Comparison of ENCODE assay signal across 11 cellular contexts in genomic region chr3:152403632-152404066, GRCh38.
DNase-seq lines count a peak whose midpoint lies in the region; ATAC-seq and TF ChIP-seq lines count a peak whose summit lies in the region.
"Had no signal": no experiment of that assay in that cellular context is flagged by ENCODE, and none has a peak within 500 bp of the region (broad histone marks: within the 10 kb centered on the region; RNA-seq: fewer than 3 reads in every experiment).

No MANE protein-coding gene starts in this region.

- no peak for TF ChIP-seq CTCF in activated CD8-positive, alpha-beta T cell treated with anti-CD3 and anti-CD28 coated beads for 36 hours (IDR thresholded peaks at IDR 0.05)
- no peak for TF ChIP-seq CTCF in cardiac muscle cell (IDR thresholded peaks at IDR 0.05; ENCODE audit: low read depth, low read length)
- TF ChIP-seq CTCF in osteocyte (IDR thresholded peaks at IDR 0.05): no peak

- no peaks in the 10 kb centered on the region for H3K9me3 ChIP-seq in cardiac muscle cell (ENCODE audit: low read depth)
- H3K9me3 ChIP-seq: testis had no signal

- H3K4me1 ChIP-seq in cardiac muscle cell (ENCODE audit: low read depth): peaks cover 54% of the 10 kb centered on the region

- H3K9me3 Mint-ChIP-seq in activated CD8-positive, alpha-beta T cell treated with anti-CD3 and anti-CD28 coated beads for 36 hours: no peaks in the 10 kb centered on the region
- no peaks in the 10 kb centered on the region for H3K9me3 Mint-ChIP-seq in osteocyte (ENCODE audit: unreplicated experiment)
- H3K9me3 Mint-ChIP-seq: neural crest cell had no signal

- CTCF ChIA-PET in activated CD8-positive, alpha-beta T cell treated with anti-CD3 and anti-CD28 coated beads for 36 hours (lab: Charles Lee): interaction anchor here (0.8 to 1.8 kb wide), 2 partner anchors 11 to 17 kb away, joined by 3 to 5 read pairs; no protein-coding TSS in a partner anchor

- peak overlapping the region; percentile 46 for H3K27ac ChIP-seq in cardiac muscle cell

- peak; percentile 7 for ATAC-seq in activated CD8-positive, alpha-beta T cell treated with anti-CD3 and anti-CD28 coated beads for 36 hours
- ATAC-seq in GM21423 (IDR thresholded peaks at IDR 0.05; ENCODE audit: unreplicated experiment): no peak

- H3K27ac Mint-ChIP-seq in activated CD8-positive, alpha-beta T cell treated with anti-CD3 and anti-CD28 coated beads for 36 hours: peak overlapping the region; percentile 82
- peak overlapping the region; percentile 15 for H3K27ac Mint-ChIP-seq in osteocyte (ENCODE audit: unreplicated experiment)

- H3K36me3 ChIP-seq in cardiac muscle cell: no peaks in the 10 kb centered on the region

- POLR2A ChIA-PET in activated CD8-positive, alpha-beta T cell treated with anti-CD3 and anti-CD28 coated beads for 36 hours (lab: Charles Lee): no interaction called here

- peaks cover 44% of the 10 kb centered on the region for H3K36me3 Mint-ChIP-seq in activated CD8-positive, alpha-beta T cell treated with anti-CD3 and anti-CD28 coated beads for 36 hours (ENCODE audit: low read depth)
- H3K36me3 Mint-ChIP-seq in osteocyte (ENCODE audit: unreplicated experiment): no peaks in the 10 kb centered on the region

- DNase-seq in EH (ENCODE audit: low read depth): peak; percentile 28
- no peak for DNase-seq in activated CD8-positive, alpha-beta T cell treated with anti-CD3 and anti-CD28 coated beads for 36 hours
- peak in 1 of 2 donors; percentile 52 for DNase-seq in cardiac muscle cell (ENCODE audit: low read depth in 1 of 2, low spot score in 1 of 2)
- DNase-seq in osteocyte (ENCODE audit: extremely low spot score, unreplicated experiment): no peak
- no peak for DNase-seq in stimulated activated CD8-positive, alpha-beta memory T cell treated with anti-CD3 and anti-CD28 coated beads, Interleukin-4, amount 100 ng/mL, for 48 hours
- DNase-seq in T-helper 9 cell: no peak
- no peak for DNase-seq in central memory CD4-positive, alpha-beta T cell
- DNase-seq: NCI-H1048, testis had no signal

- H3K27me3 ChIP-seq in cardiac muscle cell: no peaks in the 10 kb centered on the region
- H3K27me3 ChIP-seq: testis had no signal

- intact Hi-C loops in activated CD8-positive, alpha-beta T cell treated with anti-CD3 and anti-CD28 coated beads for 36 hours (cut with micrococcal nuclease): no loop called here

- H3K27me3 Mint-ChIP-seq in activated CD8-positive, alpha-beta T cell treated with anti-CD3 and anti-CD28 coated beads for 36 hours: no peaks in the 10 kb centered on the region
- H3K27me3 Mint-ChIP-seq in osteocyte (ENCODE audit: unreplicated experiment): no peaks in the 10 kb centered on the region

- no peak overlapping the region for H3K4me3 ChIP-seq in cardiac muscle cell
- H3K4me3 ChIP-seq: testis had no signal

- peak overlapping the region; percentile 6 for H3K4me3 Mint-ChIP-seq in activated CD8-positive, alpha-beta T cell treated with anti-CD3 and anti-CD28 coated beads for 36 hours
- H3K4me3 Mint-ChIP-seq in osteocyte (ENCODE audit: unreplicated experiment): no peak overlapping the region
- H3K4me3 Mint-ChIP-seq: neural crest cell had no signal

- peaks cover 82% of the 10 kb centered on the region for H3K4me1 Mint-ChIP-seq in activated CD8-positive, alpha-beta T cell treated with anti-CD3 and anti-CD28 coated beads for 36 hours (ENCODE audit: low read depth)
- peaks cover 73% of the 10 kb centered on the region for H3K4me1 Mint-ChIP-seq in osteocyte (ENCODE audit: unreplicated experiment)
